In genomic region chr20:36477475-36477874, GRCh38 we compare ENCODE assay signal across 2 cellular contexts.
TF ChIP-seq lines count a peak whose summit lies in the region.

No MANE protein-coding gene starts in this region.

TF ChIP-seq in HepG2, 621 proteins besides CTCF, POLR2A, EP300 and RAD21:
- TF ChIP-seq ZNF362 (CRISPR knock-in tag; IDR thresholded peaks at IDR 0.05; ENCODE audit: borderline replicate concordance) (no peak), HDAC6 (IDR thresholded peaks at IDR 0.05; ENCODE audit: low read depth, low read length) (no peak), ZNF292 (CRISPR knock-in tag; IDR thresholded peaks at IDR 0.05; ENCODE audit: borderline replicate concordance, low read depth) (no peak), EEA1 (CRISPR knock-in tag; IDR thresholded peaks at IDR 0.05; ENCODE audit: borderline replicate concordance) (no peak), SP1 (IDR thresholded peaks at IDR 0.05) (no peak), SP1 (CRISPR knock-in tag; IDR thresholded peaks at IDR 0.05) (0 out of 2 replicates have a peak, but pooled peaks have one; percentile 20), HMGA1 (CRISPR knock-in tag; conservative IDR thresholded peaks at IDR 0.05) (no peak), ZNF629 (CRISPR knock-in tag; conservative IDR thresholded peaks at IDR 0.05) (peak; percentile 87), BORCS8-MEF2B (CRISPR knock-in tag; IDR thresholded peaks at IDR 0.05) (no peak), IRX3 (CRISPR knock-in tag; IDR thresholded peaks at IDR 0.05; ENCODE audit: borderline replicate concordance, low read depth) (no peak)

TF ChIP-seq in H1, 55 proteins besides CTCF, POLR2A, EP300 and RAD21:
- TF ChIP-seq BRCA1 (IDR thresholded peaks at IDR 0.05; ENCODE audit: low read depth, low read length) (no peak), EZH2 (IDR thresholded peaks at IDR 0.05; ENCODE audit: low read depth, low read length, severe bottlenecking) (no peak), KDM1A (IDR thresholded peaks at IDR 0.05; ENCODE audit: borderline replicate concordance, low read length) (peak; percentile 59; the same call in 1 of the 2 replicates)
TF ChIP-seq in H1: peak in this region for 1.
